Comparison of ENCODE assay signal across 6 cellular contexts in the genomic region with DNA sequence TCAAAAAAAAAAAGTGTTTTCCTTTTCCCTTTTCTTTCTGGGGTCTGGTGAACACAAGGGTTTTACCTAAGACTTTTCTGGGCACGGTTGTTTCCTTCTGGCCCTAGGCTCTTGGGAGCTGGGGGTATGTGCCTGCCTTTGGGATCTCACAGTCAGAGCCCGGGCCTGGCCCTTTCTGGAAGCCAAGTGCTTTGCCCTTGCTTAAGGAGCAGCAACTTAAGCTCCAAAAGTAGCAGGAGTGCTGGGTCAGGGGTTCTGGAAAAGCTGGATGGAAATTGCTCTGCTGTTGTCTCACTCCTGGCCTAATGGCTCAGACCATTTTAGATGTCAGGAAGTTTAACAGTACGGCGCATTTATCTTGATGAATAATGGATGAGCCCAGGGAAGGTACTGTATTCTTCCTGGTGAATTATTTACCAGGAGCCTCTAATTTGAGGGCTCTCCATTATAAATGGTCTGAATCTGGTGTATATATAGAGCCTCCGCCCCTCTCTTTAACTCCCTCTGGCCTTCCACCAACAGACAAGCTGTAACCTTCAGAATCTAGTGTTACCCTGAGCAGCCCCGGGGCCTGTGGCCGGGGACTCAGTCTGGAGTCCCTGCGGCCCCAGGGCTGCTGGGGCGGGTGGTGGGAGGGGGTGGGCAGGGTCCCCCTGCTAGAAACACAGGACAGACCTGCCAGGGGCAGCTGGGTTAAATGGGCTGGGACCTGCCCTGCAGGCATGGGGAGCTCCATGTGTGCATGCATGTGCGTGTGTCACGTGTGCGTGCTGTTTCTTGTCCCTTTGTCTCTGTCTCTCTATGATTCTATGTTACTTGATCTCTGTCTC. TPM values are rescaled to one million over a fixed set of nuclear protein-coding genes. Genes with fewer than 3 reads are reported as not detected.
A peak's percentile ranks its signal among the peaks of the same experiment; 100 is the strongest.
DNase-seq lines count a peak whose midpoint lies in the region; ATAC-seq and TF ChIP-seq lines count a peak whose summit lies in the region.

No MANE protein-coding gene starts in this region.

- H3K27me3 Mint-ChIP-seq in brain = no peaks in the 10 kb centered on the region

- peak overlapping the region; percentile 71 for H3K27ac ChIP-seq in HUES6 (ENCODE audit: low read depth, low read length)
- peak overlapping the region; percentile 43 to 61 for H3K27ac ChIP-seq in ovary

- H3K36me3 Mint-ChIP-seq in brain = no peaks in the 10 kb centered on the region

- H3K4me3 Mint-ChIP-seq in brain = peak overlapping the region in 2 of 5 experiments; percentile 20 to 25

- H3K27ac Mint-ChIP-seq in brain = peak overlapping the region; percentile 80 to 94 (median 85)

- DNase-seq in ovary (no peak), AG08396 (ENCODE audit: low spot score) (no peak)

- no peak for ATAC-seq in HG02588 (IDR thresholded peaks at IDR 0.05; ENCODE audit: unreplicated experiment)
- no peak for ATAC-seq in HG03378 (IDR thresholded peaks at IDR 0.05; ENCODE audit: unreplicated experiment)

- TF ChIP-seq CTCF in brain (conservative IDR thresholded peaks at IDR 0.05) (no peak), ovary (IDR thresholded peaks at IDR 0.05) (no peak)

- no peaks in the 10 kb centered on the region for H3K36me3 ChIP-seq in HUES6 (ENCODE audit: control insufficient read depth, insufficient read depth, low read length)
- no peaks in the 10 kb centered on the region for H3K36me3 ChIP-seq in ovary

- no peaks in the 10 kb centered on the region for H3K9me3 ChIP-seq in HUES6 (ENCODE audit: control insufficient read depth, insufficient read depth, low read depth, low read length)
- no peaks in the 10 kb centered on the region for H3K9me3 ChIP-seq in ovary

- intact Hi-C loops in ovary (cut with DNase I) = no loop called here

- WGBS in ovary, 3 donors = 51 to 69% (median 60%) methylated on average over 8 to 12 of the region's 12 CpGs

- peaks cover 54% of the 10 kb centered on the region for H3K4me1 Mint-ChIP-seq in brain

- H3K4me1 ChIP-seq in HUES6 (ENCODE audit: control insufficient read depth, insufficient read depth, low read length) (peaks cover 35% of the 10 kb centered on the region), ovary (ENCODE audit: insufficient read depth) (peaks cover 11% of the 10 kb centered on the region)

- H3K9ac ChIP-seq in HUES6 (ENCODE audit: low read length) = peak overlapping the region; percentile 72

- TF ChIP-seq EP300 in ovary (IDR thresholded peaks at IDR 0.05) = no peak

- no peaks in the 10 kb centered on the region for H3K9me3 Mint-ChIP-seq in brain

- no peak for TF ChIP-seq POLR2A in ovary (IDR thresholded peaks at IDR 0.05)

- H3K4me3 ChIP-seq in HUES6 (ENCODE audit: low read depth, low read length) = no peak overlapping the region
- no peak overlapping the region for H3K4me3 ChIP-seq in ovary

- H3K27me3 ChIP-seq in HUES6 (ENCODE audit: control insufficient read depth, insufficient read depth, low read length) = no peaks in the 10 kb centered on the region
- H3K27me3 ChIP-seq in ovary = no peaks in the 10 kb centered on the region

RNA-seq across cellular contexts. Expression of a gene that starts 37.5 kb away (rescaled TPM):
- polyA plus RNA-seq in brain (ENCODE audit: insufficient read depth, low read depth, low replicate concordance) (109 TPM), ovary (10 to 100 TPM; 44.4 to 79.6 TPM)
- 100 to 1,000 TPM in 4 of 7 donors, 10 to 100 TPM in 3; 65.7 to 167 (median 105) TPM for total RNA-seq in ovary

RNA-seq across cellular contexts. Expression of a gene that starts 54.2 kb away (rescaled TPM):
- 81.2 TPM for polyA plus RNA-seq in brain (ENCODE audit: insufficient read depth, low read depth, low replicate concordance)
- 10 to 100 TPM; 17.8 to 29.8 (median 24.7) TPM for total RNA-seq in ovary
- 10 to 100 TPM; 14.7 to 27.2 TPM for polyA plus RNA-seq in ovary

RNA-seq across cellular contexts. Expression of a gene that starts 54.4 kb away (rescaled TPM):
- polyA plus RNA-seq in brain (ENCODE audit: insufficient read depth, low read depth, low replicate concordance) (123 TPM), ovary (10 to 100 TPM; 37.2 to 55.6 TPM)
- total RNA-seq in ovary = 10 to 100 TPM; 11.5 to 56.7 (median 47.3) TPM

RNA-seq across cellular contexts. Expression of a gene that starts 57.4 kb away (rescaled TPM):
- polyA plus RNA-seq in brain (ENCODE audit: insufficient read depth, low read depth, low replicate concordance) = 16.8 TPM
- total RNA-seq in ovary = 10 to 100 TPM; 21.0 to 73.3 (median 38.0) TPM
- 10 to 100 TPM; 26.6 to 26.9 TPM for polyA plus RNA-seq in ovary

RNA-seq across cellular contexts. Expression of a gene that starts 60.0 kb away (rescaled TPM):
- polyA plus RNA-seq in brain (ENCODE audit: insufficient read depth, low read depth, low replicate concordance) (35.6 TPM), ovary (10 to 100 TPM in 1 of 2 donors, 1 to 10 TPM in 1; 9.3 to 13.9 TPM)
- 10 to 100 TPM; 15.6 to 29.1 (median 25.0) TPM for total RNA-seq in ovary
